29 cellular contexts compared by ENCODE assay signal in genomic region chr2:239862613-239863012, GRCh38.
"Had no signal": no experiment of that assay in that cellular context is flagged by ENCODE, and none has a peak within 500 bp of the region (broad histone marks: within the 10 kb centered on the region; RNA-seq: fewer than 3 reads in every experiment).

No MANE protein-coding gene starts in this region.

- DNase-seq: activated B cell treated with CpG ODN at 0.5 μM for 24 hours; activated CD4-positive, alpha-beta T cell treated with anti-CD3 and anti-CD28 coated beads for 48 hours; activated CD8-positive, alpha-beta memory T cell treated with anti-CD3 and anti-CD28 coated beads, Interleukin-2, amount 50 U/mL, for 48 hours; activated gamma-delta T cell; activated naive CD4-positive, alpha-beta T cell; activated naive CD4-positive, alpha-beta T cell treated with anti-CD3 and anti-CD28 coated beads, Interleukin-2, amount 10 ng/mL, durations not matched to agents 7 days and 5 days; activated naive CD8-positive, alpha-beta T cell treated with anti-CD3 and anti-CD28 coated beads, Interleukin-2, amount 10 ng/mL, durations not matched to agents 7 days and 5 days; activated T-cell treated with anti-CD3 and anti-CD28 coated beads for 4 hours; activated T-cell treated with anti-CD3 and anti-CD28 coated beads, Interleukin-2, amount 50 U/mL, for 24 hours; activated T-cell treated with anti-CD3 and anti-CD28 coated beads, Interleukin-2, amount 50 U/mL, for 72 hours; cerebellar nuclear complex; colonic mucosa; effector CD8-positive, alpha-beta T cell; erythroblast; esophagus squamous epithelium; foreskin melanocyte; hippocampal formation; T-cell; T1000; WERI-Rb-1 had no signal

- H3K4me3 Mint-ChIP-seq: activated B cell treated with CpG ODN at 0.5 μM for 24 hours; activated naive CD4-positive, alpha-beta T cell treated with anti-CD3 and anti-CD28 coated beads, Interleukin-2, amount 10 ng/mL, durations not matched to agents 7 days and 5 days; activated naive CD8-positive, alpha-beta T cell treated with anti-CD3 and anti-CD28 coated beads, Interleukin-2, amount 10 ng/mL, durations not matched to agents 7 days and 5 days; activated T-cell treated with anti-CD3 and anti-CD28 coated beads, Interleukin-2, amount 50 U/mL, for 24 hours; activated T-cell treated with anti-CD3 and anti-CD28 coated beads, Interleukin-2, amount 50 U/mL, for 72 hours; brain; T-helper 1 cell treated with Interleukin-12 subunit alpha and Interleukin-12 subunit beta and Interleukin-4 antibody, amounts not matched to agents 30 μg/mL and 1 μg/mL, for 36 hours; T-helper 2 cell treated with Interferon-gamma antibody and Interleukin-4, amounts not matched to agents 5 μg/mL and 100 μg/mL, for 36 hours had no signal

- H3K4me3 ChIP-seq: ascending aorta, breast epithelium, cardiac muscle cell, colonic mucosa, esophagus squamous epithelium, gastroesophageal sphincter had no signal

- H3K4me1 Mint-ChIP-seq: activated B cell treated with CpG ODN at 0.5 μM for 24 hours; activated naive CD8-positive, alpha-beta T cell treated with anti-CD3 and anti-CD28 coated beads, Interleukin-2, amount 10 ng/mL, durations not matched to agents 7 days and 5 days had no signal

- H3K36me3 ChIP-seq: ascending aorta, breast epithelium, cardiac muscle cell, colonic mucosa, esophagus squamous epithelium, gastroesophageal sphincter, WERI-Rb-1 had no signal

- H3K9me3 Mint-ChIP-seq: activated B cell treated with CpG ODN at 0.5 μM for 24 hours; activated naive CD4-positive, alpha-beta T cell treated with anti-CD3 and anti-CD28 coated beads, Interleukin-2, amount 10 ng/mL, durations not matched to agents 7 days and 5 days; activated naive CD4-positive, alpha-beta T cell treated with anti-CD3 and anti-CD28 coated beads, Interleukin-2, amount 50 U/mL, for 72 hours; activated naive CD8-positive, alpha-beta T cell treated with anti-CD3 and anti-CD28 coated beads, Interleukin-2, amount 10 ng/mL, durations not matched to agents 7 days and 5 days; activated T-cell treated with anti-CD3 and anti-CD28 coated beads, Interleukin-2, amount 50 U/mL, for 24 hours; activated T-cell treated with anti-CD3 and anti-CD28 coated beads, Interleukin-2, amount 50 U/mL, for 72 hours; T-cell; T-helper 1 cell treated with Interleukin-12 subunit alpha and Interleukin-12 subunit beta and Interleukin-4 antibody, amounts not matched to agents 30 μg/mL and 1 μg/mL, for 36 hours; T-helper 2 cell treated with Interferon-gamma antibody and Interleukin-4, amounts not matched to agents 5 μg/mL and 100 μg/mL, for 36 hours had no signal

- ATAC-seq: activated CD4-positive, CD25-positive, alpha-beta regulatory T cell treated with anti-CD3 and anti-CD28 coated beads, Interleukin-2, amount 50 U/mL, for 24 hours; activated naive CD4-positive, alpha-beta T cell treated with anti-CD3 and anti-CD28 coated beads, Interleukin-2, amount 50 U/mL, for 72 hours; activated T-cell treated with anti-CD3 and anti-CD28 coated beads, Interleukin-2, amount 50 U/mL, for 72 hours; gastroesophageal sphincter had no signal

- H3K9me3 ChIP-seq: ascending aorta, breast epithelium, colonic mucosa, esophagus squamous epithelium, gastroesophageal sphincter had no signal

- H3K36me3 Mint-ChIP-seq: activated naive CD4-positive, alpha-beta T cell treated with anti-CD3 and anti-CD28 coated beads, Interleukin-2, amount 10 ng/mL, durations not matched to agents 7 days and 5 days; activated naive CD4-positive, alpha-beta T cell treated with anti-CD3 and anti-CD28 coated beads, Interleukin-2, amount 50 U/mL, for 72 hours; activated naive CD8-positive, alpha-beta T cell treated with anti-CD3 and anti-CD28 coated beads, Interleukin-2, amount 10 ng/mL, durations not matched to agents 7 days and 5 days; brain; T-cell had no signal

- H3K27me3 ChIP-seq: ascending aorta, breast epithelium, cardiac muscle cell, colonic mucosa had no signal

- H3K27ac ChIP-seq: ascending aorta, breast epithelium, cardiac muscle cell, colonic mucosa, esophagus squamous epithelium, gastroesophageal sphincter, WERI-Rb-1 had no signal

- H3K4me1 ChIP-seq: ascending aorta, breast epithelium, colonic mucosa, esophagus squamous epithelium, gastroesophageal sphincter had no signal

- H3K27ac Mint-ChIP-seq: activated B cell treated with CpG ODN at 0.5 μM for 24 hours; activated naive CD4-positive, alpha-beta T cell treated with anti-CD3 and anti-CD28 coated beads, Interleukin-2, amount 10 ng/mL, durations not matched to agents 7 days and 5 days; activated naive CD4-positive, alpha-beta T cell treated with anti-CD3 and anti-CD28 coated beads, Interleukin-2, amount 50 U/mL, for 72 hours; activated naive CD8-positive, alpha-beta T cell treated with anti-CD3 and anti-CD28 coated beads, Interleukin-2, amount 10 ng/mL, durations not matched to agents 7 days and 5 days; activated T-cell treated with anti-CD3 and anti-CD28 coated beads, Interleukin-2, amount 50 U/mL, for 24 hours; activated T-cell treated with anti-CD3 and anti-CD28 coated beads, Interleukin-2, amount 50 U/mL, for 72 hours; brain; T-helper 1 cell treated with Interleukin-12 subunit alpha and Interleukin-12 subunit beta and Interleukin-4 antibody, amounts not matched to agents 30 μg/mL and 1 μg/mL, for 36 hours; T-helper 2 cell treated with Interferon-gamma antibody and Interleukin-4, amounts not matched to agents 5 μg/mL and 100 μg/mL, for 36 hours had no signal
